1 cellular context compared by ENCODE assay signal in the genomic region with DNA sequence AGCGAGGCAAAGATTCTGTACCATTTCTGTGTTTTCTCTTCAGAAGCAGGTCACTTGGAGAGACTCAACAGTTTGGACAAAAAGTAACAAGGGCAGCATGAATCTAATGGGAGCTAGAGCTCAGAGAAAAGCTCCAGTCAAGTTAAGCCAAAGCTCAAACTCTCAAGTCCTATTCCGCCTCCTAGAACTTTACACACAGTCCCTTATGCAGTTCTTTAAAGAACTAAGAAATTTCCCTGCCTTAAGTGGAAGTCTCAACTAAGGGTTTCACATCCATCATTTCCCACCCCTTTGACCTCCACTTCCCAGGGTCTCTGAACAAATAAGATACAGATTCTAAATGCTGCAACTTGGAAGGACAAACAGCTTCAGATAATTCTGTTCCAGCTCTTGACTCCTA.
TF ChIP-seq lines count a peak whose summit lies in the region.

No MANE protein-coding gene starts in this region.

TF ChIP-seq in GM23338, 12 proteins besides CTCF, POLR2A, EP300 and RAD21 (continued from another document):
- TF ChIP-seq, protein P1, sequence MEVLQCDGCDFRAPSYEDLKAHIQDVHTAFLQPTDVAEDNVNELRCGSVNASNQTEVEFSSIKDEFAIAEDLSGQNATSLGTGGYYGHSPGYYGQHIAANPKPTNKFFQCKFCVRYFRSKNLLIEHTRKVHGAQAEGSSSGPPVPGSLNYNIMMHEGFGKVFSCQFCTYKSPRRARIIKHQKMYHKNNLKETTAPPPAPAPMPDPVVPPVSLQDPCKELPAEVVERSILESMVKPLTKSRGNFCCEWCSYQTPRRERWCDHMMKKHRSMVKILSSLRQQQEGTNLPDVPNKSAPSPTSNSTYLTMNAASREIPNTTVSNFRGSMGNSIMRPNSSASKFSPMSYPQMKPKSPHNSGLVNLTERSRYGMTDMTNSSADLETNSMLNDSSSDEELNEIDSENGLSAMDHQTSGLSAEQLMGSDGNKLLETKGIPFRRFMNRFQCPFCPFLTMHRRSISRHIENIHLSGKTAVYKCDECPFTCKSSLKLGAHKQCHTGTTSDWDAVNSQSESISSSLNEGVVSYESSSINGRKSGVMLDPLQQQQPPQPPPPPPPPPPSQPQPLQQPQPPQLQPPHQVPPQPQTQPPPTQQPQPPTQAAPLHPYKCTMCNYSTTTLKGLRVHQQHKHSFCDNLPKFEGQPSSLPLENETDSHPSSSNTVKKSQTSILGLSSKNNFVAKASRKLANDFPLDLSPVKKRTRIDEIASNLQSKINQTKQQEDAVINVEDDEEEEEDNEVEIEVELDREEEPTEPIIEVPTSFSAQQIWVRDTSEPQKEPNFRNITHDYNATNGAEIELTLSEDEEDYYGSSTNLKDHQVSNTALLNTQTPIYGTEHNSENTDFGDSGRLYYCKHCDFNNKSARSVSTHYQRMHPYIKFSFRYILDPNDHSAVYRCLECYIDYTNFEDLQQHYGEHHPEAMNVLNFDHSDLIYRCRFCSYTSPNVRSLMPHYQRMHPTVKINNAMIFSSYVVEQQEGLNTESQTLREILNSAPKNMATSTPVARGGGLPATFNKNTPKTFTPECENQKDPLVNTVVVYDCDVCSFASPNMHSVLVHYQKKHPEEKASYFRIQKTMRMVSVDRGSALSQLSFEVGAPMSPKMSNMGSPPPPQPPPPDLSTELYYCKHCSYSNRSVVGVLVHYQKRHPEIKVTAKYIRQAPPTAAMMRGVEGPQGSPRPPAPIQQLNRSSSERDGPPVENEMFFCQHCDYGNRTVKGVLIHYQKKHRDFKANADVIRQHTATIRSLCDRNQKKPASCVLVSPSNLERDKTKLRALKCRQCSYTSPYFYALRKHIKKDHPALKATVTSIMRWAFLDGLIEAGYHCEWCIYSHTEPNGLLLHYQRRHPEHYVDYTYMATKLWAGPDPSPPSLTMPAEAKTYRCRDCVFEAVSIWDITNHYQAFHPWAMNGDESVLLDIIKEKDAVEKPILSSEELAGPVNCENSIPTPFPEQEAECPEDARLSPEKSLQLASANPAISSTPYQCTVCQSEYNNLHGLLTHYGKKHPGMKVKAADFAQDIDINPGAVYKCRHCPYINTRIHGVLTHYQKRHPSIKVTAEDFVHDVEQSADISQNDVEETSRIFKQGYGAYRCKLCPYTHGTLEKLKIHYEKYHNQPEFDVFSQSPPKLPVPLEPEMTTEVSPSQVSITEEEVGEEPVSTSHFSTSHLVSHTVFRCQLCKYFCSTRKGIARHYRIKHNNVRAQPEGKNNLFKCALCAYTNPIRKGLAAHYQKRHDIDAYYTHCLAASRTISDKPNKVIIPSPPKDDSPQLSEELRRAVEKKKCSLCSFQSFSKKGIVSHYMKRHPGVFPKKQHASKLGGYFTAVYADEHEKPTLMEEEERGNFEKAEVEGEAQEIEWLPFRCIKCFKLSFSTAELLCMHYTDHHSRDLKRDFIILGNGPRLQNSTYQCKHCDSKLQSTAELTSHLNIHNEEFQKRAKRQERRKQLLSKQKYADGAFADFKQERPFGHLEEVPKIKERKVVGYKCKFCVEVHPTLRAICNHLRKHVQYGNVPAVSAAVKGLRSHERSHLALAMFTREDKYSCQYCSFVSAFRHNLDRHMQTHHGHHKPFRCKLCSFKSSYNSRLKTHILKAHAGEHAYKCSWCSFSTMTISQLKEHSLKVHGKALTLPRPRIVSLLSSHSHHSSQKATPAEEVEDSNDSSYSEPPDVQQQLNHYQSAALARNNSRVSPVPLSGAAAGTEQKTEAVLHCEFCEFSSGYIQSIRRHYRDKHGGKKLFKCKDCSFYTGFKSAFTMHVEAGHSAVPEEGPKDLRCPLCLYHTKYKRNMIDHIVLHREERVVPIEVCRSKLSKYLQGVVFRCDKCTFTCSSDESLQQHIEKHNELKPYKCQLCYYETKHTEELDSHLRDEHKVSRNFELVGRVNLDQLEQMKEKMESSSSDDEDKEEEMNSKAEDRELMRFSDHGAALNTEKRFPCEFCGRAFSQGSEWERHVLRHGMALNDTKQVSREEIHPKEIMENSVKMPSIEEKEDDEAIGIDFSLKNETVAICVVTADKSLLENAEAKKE (CRISPR knock-in tag; IDR thresholded peaks at IDR 0.05): no peak
- TF ChIP-seq EZH2phosphoT487 (IDR thresholded peaks at IDR 0.05; ENCODE audit: unreplicated experiment) (no peak), EZH2 (IDR thresholded peaks at IDR 0.05; ENCODE audit: low read depth, unreplicated experiment) (no peak), ZNF331 (CRISPR knock-in tag; IDR thresholded peaks at IDR 0.05; ENCODE audit: low read depth) (no peak), JUNB (IDR thresholded peaks at IDR 0.05; ENCODE audit: unreplicated experiment) (no peak), POLR2AphosphoS5 (IDR thresholded peaks at IDR 0.05; ENCODE audit: low read depth) (no peak), CREB1 (CRISPR knock-in tag; IDR thresholded peaks at IDR 0.05; ENCODE audit: low read depth) (no peak), NANOG (IDR thresholded peaks at IDR 0.05; ENCODE audit: borderline replicate concordance) (no peak)
- TF ChIP-seq, protein P2, sequence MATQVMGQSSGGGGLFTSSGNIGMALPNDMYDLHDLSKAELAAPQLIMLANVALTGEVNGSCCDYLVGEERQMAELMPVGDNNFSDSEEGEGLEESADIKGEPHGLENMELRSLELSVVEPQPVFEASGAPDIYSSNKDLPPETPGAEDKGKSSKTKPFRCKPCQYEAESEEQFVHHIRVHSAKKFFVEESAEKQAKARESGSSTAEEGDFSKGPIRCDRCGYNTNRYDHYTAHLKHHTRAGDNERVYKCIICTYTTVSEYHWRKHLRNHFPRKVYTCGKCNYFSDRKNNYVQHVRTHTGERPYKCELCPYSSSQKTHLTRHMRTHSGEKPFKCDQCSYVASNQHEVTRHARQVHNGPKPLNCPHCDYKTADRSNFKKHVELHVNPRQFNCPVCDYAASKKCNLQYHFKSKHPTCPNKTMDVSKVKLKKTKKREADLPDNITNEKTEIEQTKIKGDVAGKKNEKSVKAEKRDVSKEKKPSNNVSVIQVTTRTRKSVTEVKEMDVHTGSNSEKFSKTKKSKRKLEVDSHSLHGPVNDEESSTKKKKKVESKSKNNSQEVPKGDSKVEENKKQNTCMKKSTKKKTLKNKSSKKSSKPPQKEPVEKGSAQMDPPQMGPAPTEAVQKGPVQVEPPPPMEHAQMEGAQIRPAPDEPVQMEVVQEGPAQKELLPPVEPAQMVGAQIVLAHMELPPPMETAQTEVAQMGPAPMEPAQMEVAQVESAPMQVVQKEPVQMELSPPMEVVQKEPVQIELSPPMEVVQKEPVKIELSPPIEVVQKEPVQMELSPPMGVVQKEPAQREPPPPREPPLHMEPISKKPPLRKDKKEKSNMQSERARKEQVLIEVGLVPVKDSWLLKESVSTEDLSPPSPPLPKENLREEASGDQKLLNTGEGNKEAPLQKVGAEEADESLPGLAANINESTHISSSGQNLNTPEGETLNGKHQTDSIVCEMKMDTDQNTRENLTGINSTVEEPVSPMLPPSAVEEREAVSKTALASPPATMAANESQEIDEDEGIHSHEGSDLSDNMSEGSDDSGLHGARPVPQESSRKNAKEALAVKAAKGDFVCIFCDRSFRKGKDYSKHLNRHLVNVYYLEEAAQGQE (IDR thresholded peaks at IDR 0.05; ENCODE audit: unreplicated experiment): no peak
- TF ChIP-seq, protein P3, sequence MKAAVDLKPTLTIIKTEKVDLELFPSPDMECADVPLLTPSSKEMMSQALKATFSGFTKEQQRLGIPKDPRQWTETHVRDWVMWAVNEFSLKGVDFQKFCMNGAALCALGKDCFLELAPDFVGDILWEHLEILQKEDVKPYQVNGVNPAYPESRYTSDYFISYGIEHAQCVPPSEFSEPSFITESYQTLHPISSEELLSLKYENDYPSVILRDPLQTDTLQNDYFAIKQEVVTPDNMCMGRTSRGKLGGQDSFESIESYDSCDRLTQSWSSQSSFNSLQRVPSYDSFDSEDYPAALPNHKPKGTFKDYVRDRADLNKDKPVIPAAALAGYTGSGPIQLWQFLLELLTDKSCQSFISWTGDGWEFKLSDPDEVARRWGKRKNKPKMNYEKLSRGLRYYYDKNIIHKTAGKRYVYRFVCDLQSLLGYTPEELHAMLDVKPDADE (IDR thresholded peaks at IDR 0.05): no peak
